Comparison of ENCODE assay signal across 12 cellular contexts in the genomic region with DNA sequence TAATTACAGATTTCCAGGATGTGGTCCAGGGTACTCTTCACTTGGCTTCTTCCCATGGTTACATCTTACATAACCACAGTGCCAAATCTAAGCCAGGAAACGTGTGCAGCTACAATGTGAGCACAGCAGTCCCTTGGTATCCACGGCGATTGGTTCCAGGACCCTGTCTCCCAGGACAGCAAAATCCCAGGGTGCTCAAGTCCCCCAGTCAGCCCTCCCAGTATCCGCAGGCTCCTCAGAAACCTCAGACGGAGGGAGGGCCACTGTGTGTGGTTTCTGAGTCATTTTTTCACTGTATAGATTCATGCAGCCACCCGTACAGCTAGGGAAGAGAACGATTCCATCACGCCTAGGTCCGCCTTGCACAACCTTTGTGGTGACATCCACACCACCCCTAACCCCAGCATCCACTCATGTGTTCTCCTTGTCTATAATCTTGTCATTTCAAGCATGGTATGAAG. TPM values are rescaled to one million over a fixed set of nuclear protein-coding genes. Genes with fewer than 3 reads are reported as not detected.
DNase-seq lines count a peak whose midpoint lies in the region; TF ChIP-seq lines count a peak whose summit lies in the region.
"Had no signal": no experiment of that assay in that cellular context is flagged by ENCODE, and none has a peak within 500 bp of the region (broad histone marks: within the 10 kb centered on the region; RNA-seq: fewer than 3 reads in every experiment).

No MANE protein-coding gene starts in this region.

- TF ChIP-seq CTCF in fibroblast of lung (conservative IDR thresholded peaks at IDR 0.05 in 1 of 2, IDR thresholded peaks at IDR 0.05 in 1 of 2; ENCODE audit: low read depth in 1 of 2, low read length in 2 of 2) (no peak), A673 (conservative IDR thresholded peaks at IDR 0.05; ENCODE audit: low read depth, low read length) (no peak)

- H3K9me3 ChIP-seq in fibroblast of lung (ENCODE audit: control insufficient read depth, insufficient read depth, low read depth, low read length) (no peaks in the 10 kb centered on the region), A673 (ENCODE audit: low read depth, low read length, poor library complexity, severe bottlenecking) (no peaks in the 10 kb centered on the region)

- H3K4me1 ChIP-seq in fibroblast of lung (ENCODE audit: control insufficient read depth, extremely low read depth, insufficient read depth, low read length) (no peaks in the 10 kb centered on the region), A673 (ENCODE audit: insufficient read depth, low read length, poor library complexity, severe bottlenecking) (no peaks in the 10 kb centered on the region)

- H3K27ac Mint-ChIP-seq in activated naive CD4-positive, alpha-beta T cell treated with anti-CD3 and anti-CD28 coated beads for 36 hours, result no peak overlapping the region

- BruUV-seq in A673 (replicated peaks; lab: Mats Ljungman, UMichigan), result no TSS peak

- H3K4me3 ChIP-seq in fibroblast of lung (replicated peaks in 1 of 4; ENCODE audit: control extremely low read depth in 1 of 4, insufficient read depth in 1 of 4, low read depth in 3 of 4, low read length in 4 of 4) (no peak overlapping the region), A673 (ENCODE audit: low read depth, low read length, poor library complexity, severe bottlenecking) (no peak overlapping the region)

- peak; percentile 40 for DNase-seq in activated naive CD4-positive, alpha-beta T cell treated with anti-CD3 and anti-CD28 coated beads for 36 hours
- DNase-seq in activated naive CD4-positive, alpha-beta T cell treated with anti-CD3 and anti-CD28 coated beads, Interleukin-2, amount 50 U/mL, for 16 hours, result no peak
- DNase-seq in SKM-1 (lab: John Stamatoyannopoulos, UW; ENCODE audit: unreplicated experiment) (peak; percentile 81), fibroblast of lung (ENCODE audit: low read depth in 2 of 2) (peak; percentile 26 to 73), A673 (ENCODE audit: low spot score) (no peak), cardiac septum (ENCODE audit: low spot score) (no peak), OCI-M2 (lab: John Stamatoyannopoulos, UW; ENCODE audit: unreplicated experiment) (no peak)
- DNase-seq: NCI-H524 treated with DMSO at 0.1 percent for 48 hours; stimulated activated naive CD4-positive, alpha-beta T cell treated with Interleukin-2 at 50 U/mL for 16 hours had no signal

- H3K4me3 Mint-ChIP-seq in activated naive CD4-positive, alpha-beta T cell treated with anti-CD3 and anti-CD28 coated beads for 36 hours, result no peak overlapping the region

- H3K4me1 Mint-ChIP-seq in activated naive CD4-positive, alpha-beta T cell treated with anti-CD3 and anti-CD28 coated beads for 36 hours (ENCODE audit: low read depth), result peaks cover 29% of the 10 kb centered on the region

- POLR2A ChIA-PET in A673 (lab: Charles Lee; ENCODE audit: low non-redundant PET), result no interaction called here

- no peaks in the 10 kb centered on the region for H3K9me3 Mint-ChIP-seq in activated naive CD4-positive, alpha-beta T cell treated with anti-CD3 and anti-CD28 coated beads for 36 hours

- no peak overlapping the region for H3K9ac ChIP-seq in fibroblast of lung (ENCODE audit: insufficient read depth, low read length)

- no peak overlapping the region for H3K4me2 ChIP-seq in fibroblast of lung (ENCODE audit: extremely low read depth, insufficient read depth, low read length)

- H3K27ac ChIP-seq in fibroblast of lung (ENCODE audit: insufficient read depth, low read length), result no peak overlapping the region
- peak overlapping the region; percentile 87 for H3K27ac ChIP-seq in temporal lobe (ENCODE audit: low read depth, low read length)
- no peak overlapping the region for H3K27ac ChIP-seq in A673 (ENCODE audit: low read depth, low read length, poor library complexity, severe bottlenecking)

- no peaks in the 10 kb centered on the region for H3K36me3 ChIP-seq in fibroblast of lung (ENCODE audit: control insufficient read depth, insufficient read depth, low read length)
- H3K36me3 ChIP-seq in A673 (ENCODE audit: insufficient read depth, low read length, poor library complexity, severe bottlenecking), result no peaks in the 10 kb centered on the region

- H3K27me3 ChIP-seq in fibroblast of lung (ENCODE audit: control insufficient read depth, insufficient read depth, low read length) (no peaks in the 10 kb centered on the region), A673 (replicated peaks; ENCODE audit: insufficient read depth, low read depth, low read length, poor library complexity) (peaks cover 19% of the 10 kb centered on the region)

- H2AFZ ChIP-seq in fibroblast of lung (ENCODE audit: low read length), result no peak overlapping the region

- no peaks in the 10 kb centered on the region for H3K27me3 Mint-ChIP-seq in activated naive CD4-positive, alpha-beta T cell treated with anti-CD3 and anti-CD28 coated beads for 36 hours (ENCODE audit: low read depth)

- CTCF ChIA-PET in activated naive CD4-positive, alpha-beta T cell treated with anti-CD3 and anti-CD28 coated beads for 36 hours (lab: Charles Lee), result interaction anchor here (1.4 kb wide), 1 partner anchor 80 kb away, joined by 3 read pairs; no protein-coding TSS in a partner anchor
- CTCF ChIA-PET in A673 (lab: Charles Lee), result no interaction called here

- H4K20me1 ChIP-seq in fibroblast of lung (ENCODE audit: control insufficient read depth, extremely low read depth, insufficient read depth, low read length), result no peaks in the 10 kb centered on the region

- intact Hi-C loops in activated naive CD4-positive, alpha-beta T cell treated with anti-CD3 and anti-CD28 coated beads for 36 hours (cut with micrococcal nuclease), result no loop called here
- intact Hi-C loops in A673 (cut with micrococcal nuclease; ENCODE audit: unreplicated experiment), result no loop called here
- intact Hi-C loops in cardiac septum (cut with DNase I), result no loop called here

- no peaks in the 10 kb centered on the region for H3K36me3 Mint-ChIP-seq in activated naive CD4-positive, alpha-beta T cell treated with anti-CD3 and anti-CD28 coated beads for 36 hours (ENCODE audit: low read depth)

- H3K79me2 ChIP-seq in fibroblast of lung (ENCODE audit: control insufficient read depth, insufficient read depth, low read length), result no peaks in the 10 kb centered on the region

RNA-seq across cellular contexts. Expression of a gene that starts 11.1 kb away (rescaled TPM):
- not detected for total RNA-seq in activated naive CD4-positive, alpha-beta T cell treated with anti-CD3 and anti-CD28 coated beads for 36 hours
- not detected in 2 replicates for total RNA-seq in fibroblast of lung
- not detected in 2 replicates for polyA plus RNA-seq in fibroblast of lung
- polyA plus RNA-seq in fibroblast of lung (2012), result 0.08 TPM in 1 of 2 replicates, not detected in the other
- polyA minus RNA-seq in fibroblast of lung (ENCODE audit: low replicate concordance), result not detected in 2 replicates
- total RNA-seq in temporal lobe, result 6.9 TPM
- total RNA-seq in A673 (2021), result not detected in 2 replicates
- total RNA-seq in cardiac septum, result not detected
- total RNA-seq: fibroblast of villous mesenchyme had no signal
- polyA plus RNA-seq: BJ had no signal

Comparison
In these comparisons a context has a peak if more than half of its experiments do, and no peak if none do; other contexts are left out.
1. DNase-seq: peak in activated naive CD4-positive, alpha-beta T cell treated with anti-CD3 and anti-CD28 coated beads for 36 hours (single experiment), SKM-1 (single experiment) and fibroblast of lung (2 of 2); none in activated naive CD4-positive, alpha-beta T cell treated with anti-CD3 and anti-CD28 coated beads, Interleukin-2, amount 50 U/mL, for 16 hours (single experiment), A673 (single experiment), cardiac septum (single experiment) and OCI-M2 (single experiment).